Comparison of ENCODE assay signal across 1 cellular context in the genomic region with DNA sequence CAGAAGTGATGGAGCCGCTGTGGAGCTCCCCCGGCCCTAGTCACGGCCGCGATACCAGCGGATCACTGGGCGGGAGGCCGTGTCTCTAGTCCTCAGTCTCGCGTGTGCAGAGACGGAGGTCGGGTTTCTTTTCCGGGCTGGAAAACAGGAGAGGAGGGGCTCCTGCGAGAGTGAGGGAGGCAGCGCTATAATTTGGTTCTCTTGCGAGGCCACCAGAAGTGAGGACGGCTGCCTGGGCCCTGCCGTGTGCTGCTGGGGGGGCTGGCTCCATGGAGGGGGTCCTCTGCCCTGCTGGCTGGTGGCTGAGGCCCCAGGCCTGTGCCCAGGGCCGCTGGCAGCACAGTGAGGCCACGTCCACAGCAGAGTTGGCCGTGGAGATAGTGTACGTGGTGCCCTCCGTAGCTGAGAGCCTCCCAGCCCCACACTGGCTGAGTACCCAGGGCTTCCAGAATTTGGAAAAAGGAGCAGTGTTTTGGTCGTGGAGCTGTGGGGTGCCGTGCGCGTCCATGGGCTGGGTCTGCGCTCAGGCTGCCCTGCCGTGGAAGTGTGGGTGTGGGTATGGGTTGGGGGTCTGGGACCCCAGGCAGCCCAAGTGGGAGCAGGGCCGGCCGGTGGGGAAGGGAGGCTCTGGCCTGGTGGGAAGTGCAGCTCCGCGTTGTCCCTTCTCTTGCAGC.
TF ChIP-seq lines count a peak whose summit lies in the region.

No MANE protein-coding gene starts in this region.

TF ChIP-seq in endothelial cell of umbilical vein, 7 proteins besides CTCF, POLR2A, EP300 and RAD21:
- TF ChIP-seq EZH2 (IDR thresholded peaks at IDR 0.05; ENCODE audit: borderline replicate concordance, low read depth, low read length, severe bottlenecking) (no peak), POLR2AphosphoS5 (IDR thresholded peaks at IDR 0.05; ENCODE audit: insufficient read depth, low read depth, low read length) (no peak), FOS (IDR thresholded peaks at IDR 0.05; ENCODE audit: borderline replicate concordance, insufficient read depth, low read length) (no peak), JUN (IDR thresholded peaks at IDR 0.05; ENCODE audit: borderline replicate concordance, insufficient read depth, insufficient read length, low read depth) (no peak), MYC (IDR thresholded peaks at IDR 0.05; ENCODE audit: low read depth, low read length) (no peak), GATA2 (IDR thresholded peaks at IDR 0.05; ENCODE audit: insufficient read depth, insufficient read length, low read depth, low read length) (no peak)
- TF ChIP-seq, protein P1, sequence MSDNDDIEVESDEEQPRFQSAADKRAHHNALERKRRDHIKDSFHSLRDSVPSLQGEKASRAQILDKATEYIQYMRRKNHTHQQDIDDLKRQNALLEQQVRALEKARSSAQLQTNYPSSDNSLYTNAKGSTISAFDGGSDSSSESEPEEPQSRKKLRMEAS (IDR thresholded peaks at IDR 0.05; ENCODE audit: insufficient read depth, insufficient read length): no peak
